ENCODE assay signal across 8 cellular contexts in the genomic region with DNA sequence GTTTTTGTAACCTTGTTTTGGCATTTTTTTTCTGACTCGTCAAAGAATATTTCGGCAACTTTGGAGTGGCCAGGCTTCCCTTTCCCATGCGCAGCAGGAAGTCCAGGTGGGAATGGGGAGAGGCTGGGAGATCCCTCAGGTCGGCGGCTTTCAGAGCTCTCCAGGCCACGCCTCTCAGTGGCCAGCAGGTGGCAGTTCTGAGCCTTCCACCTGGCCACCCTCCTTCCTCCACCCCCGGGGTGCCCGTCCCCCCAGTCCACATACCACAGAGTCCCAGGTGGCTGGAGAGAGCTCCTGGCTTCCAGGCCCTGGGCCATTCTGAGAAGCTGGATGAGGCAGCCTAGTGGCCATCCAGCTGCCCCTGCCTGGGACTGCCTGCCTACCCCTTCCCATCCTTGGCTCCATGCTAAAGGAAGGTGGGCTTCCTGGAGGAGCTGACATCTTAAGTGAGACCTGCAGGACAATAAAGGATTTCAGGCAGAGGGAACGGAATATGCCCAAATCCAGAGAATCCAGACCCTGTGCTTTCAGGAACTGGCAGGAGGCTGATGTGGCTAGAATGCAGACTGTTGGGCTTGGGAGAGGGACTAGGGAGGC. TPM values are rescaled to one million over a fixed set of nuclear protein-coding genes. Genes with fewer than 3 reads are reported as not detected.
DNase-seq lines count a peak whose midpoint lies in the region; ATAC-seq, FAIRE-seq and TF ChIP-seq lines count a peak whose summit lies in the region.
"Had no signal": no experiment of that assay in that cellular context is flagged by ENCODE, and none has a peak within 500 bp of the region (broad histone marks: within the 10 kb centered on the region; RNA-seq: fewer than 3 reads in every experiment).

No MANE protein-coding gene starts in this region.

- no peaks in the 10 kb centered on the region for H3K36me3 Mint-ChIP-seq in activated naive CD4-positive, alpha-beta T cell treated with anti-CD3 and anti-CD28 coated beads, Interleukin-2, amount 10 ng/mL, durations not matched to agents 7 days and 5 days
- H3K36me3 Mint-ChIP-seq in type B pancreatic cell, result no peaks in the 10 kb centered on the region

- H3K4me3 ChIP-seq in kidney (ENCODE audit: low read length in 2 of 2), result no peak overlapping the region
- H3K4me3 ChIP-seq: SK-N-MC had no signal

- no peak for FAIRE-seq in kidney (lab: Jason Lieb, UNC)

- H3K9me3 ChIP-seq in kidney (ENCODE audit: control insufficient read depth in 1 of 2, low read length in 2 of 2), result no peaks in the 10 kb centered on the region

- H3K9me3 Mint-ChIP-seq in activated naive CD4-positive, alpha-beta T cell treated with anti-CD3 and anti-CD28 coated beads, Interleukin-2, amount 10 ng/mL, durations not matched to agents 7 days and 5 days, result no peaks in the 10 kb centered on the region
- no peaks in the 10 kb centered on the region for H3K9me3 Mint-ChIP-seq in type B pancreatic cell

- H3K36me3 ChIP-seq in kidney (ENCODE audit: control insufficient read depth in 1 of 2, insufficient read depth in 2 of 2, low read length in 2 of 2), result no peaks in the 10 kb centered on the region

- H3K27ac ChIP-seq in kidney (ENCODE audit: low read depth in 2 of 2, low read length in 2 of 2), result no peak overlapping the region
- H3K27ac ChIP-seq: SK-N-MC had no signal

- H3K9ac ChIP-seq in kidney (ENCODE audit: low read length in 2 of 2), result no peak overlapping the region

- intact Hi-C loops in kidney (cut with DNase I), result no loop called here

- peak; percentile 58 for DNase-seq in GM13977 (ENCODE audit: low spot score)
- peak; percentile 46 for DNase-seq in NCI-H146 (lab: John Stamatoyannopoulos, UW)
- DNase-seq in activated naive CD4-positive, alpha-beta T cell treated with anti-CD3 and anti-CD28 coated beads, Interleukin-2, amount 10 ng/mL, durations not matched to agents 7 days and 5 days, result peak; percentile 60
- no peak for DNase-seq in kidney
- DNase-seq in type B pancreatic cell (ENCODE audit: extremely low spot score, unreplicated experiment), result no peak
- no peak for DNase-seq in NCI-H510A (lab: John Stamatoyannopoulos, UW)

- no peak overlapping the region for H3K27ac Mint-ChIP-seq in activated naive CD4-positive, alpha-beta T cell treated with anti-CD3 and anti-CD28 coated beads, Interleukin-2, amount 10 ng/mL, durations not matched to agents 7 days and 5 days
- H3K27ac Mint-ChIP-seq in type B pancreatic cell, result no peak overlapping the region

- CTCF ChIA-PET in activated naive CD4-positive, alpha-beta T cell treated with anti-CD3 and anti-CD28 coated beads, Interleukin-2, amount 10 ng/mL, durations not matched to agents 7 days and 5 days (lab: Charles Lee), result interaction anchor here (0.7 to 4.2 kb wide), 19 partner anchors 9 to 142 kb away, joined by 3 to 28 read pairs (median 3); a partner anchor contains a TSS

- in situ Hi-C loops in GM13977 (cut with MboI; ENCODE audit: low pct_unique_long_range_greater_than_20kb, low sequenced_read_pairs, unreplicated experiment), result no loop called here

- peaks cover 36% of the 10 kb centered on the region for H3K27me3 Mint-ChIP-seq in activated naive CD4-positive, alpha-beta T cell treated with anti-CD3 and anti-CD28 coated beads, Interleukin-2, amount 10 ng/mL, durations not matched to agents 7 days and 5 days
- peaks cover 17% of the 10 kb centered on the region for H3K27me3 Mint-ChIP-seq in type B pancreatic cell

- TF ChIP-seq CTCF in GM13977 (IDR thresholded peaks at IDR 0.05; ENCODE audit: extremely low read depth, insufficient read depth, missing control alignments) (peak; percentile 84), kidney (IDR thresholded peaks at IDR 0.05; ENCODE audit: borderline replicate concordance, extremely low read depth, insufficient read depth) (peak; percentile 48), type B pancreatic cell (conservative IDR thresholded peaks at IDR 0.05) (peak; percentile 74)

- no peaks in the 10 kb centered on the region for H3K4me1 Mint-ChIP-seq in activated naive CD4-positive, alpha-beta T cell treated with anti-CD3 and anti-CD28 coated beads, Interleukin-2, amount 10 ng/mL, durations not matched to agents 7 days and 5 days
- no peaks in the 10 kb centered on the region for H3K4me1 Mint-ChIP-seq in type B pancreatic cell (ENCODE audit: unreplicated experiment)

- no peak for ATAC-seq in GM21423 (IDR thresholded peaks at IDR 0.05; ENCODE audit: unreplicated experiment)

- H3K4me1 ChIP-seq in kidney (ENCODE audit: control insufficient read depth in 1 of 2, insufficient read depth in 1 of 2, low read depth in 1 of 2, low read length in 2 of 2), result no peaks in the 10 kb centered on the region

- H3K4me3 Mint-ChIP-seq in activated naive CD4-positive, alpha-beta T cell treated with anti-CD3 and anti-CD28 coated beads, Interleukin-2, amount 10 ng/mL, durations not matched to agents 7 days and 5 days, result no peak overlapping the region
- no peak overlapping the region for H3K4me3 Mint-ChIP-seq in type B pancreatic cell

RNA-seq across cellular contexts. Expression of a gene that starts 46.3 kb away (rescaled TPM):
- total RNA-seq in kidney (1.4 TPM), type B pancreatic cell (ENCODE audit: low replicate concordance) (12.0 and 13.5 TPM in 2 replicates)
- 1.3 TPM for polyA plus RNA-seq in kidney (ENCODE audit: insufficient read depth, low read depth, low replicate concordance)

Comparison
In these comparisons a context has a peak if more than half of its experiments do, and no peak if none do; other contexts are left out.
1. DNase-seq: peak in GM13977 (single experiment), NCI-H146 (single experiment) and activated naive CD4-positive, alpha-beta T cell treated with anti-CD3 and anti-CD28 coated beads, Interleukin-2, amount 10 ng/mL, durations not matched to agents 7 days and 5 days (single experiment); none in kidney (single experiment), type B pancreatic cell (single experiment) and NCI-H510A (single experiment).
2. Peak in every context shown above with its lines, with median percentiles within 50 percentile points of each other: CTCF ChIP-seq.